1 cellular context compared by ENCODE assay signal in the genomic region with DNA sequence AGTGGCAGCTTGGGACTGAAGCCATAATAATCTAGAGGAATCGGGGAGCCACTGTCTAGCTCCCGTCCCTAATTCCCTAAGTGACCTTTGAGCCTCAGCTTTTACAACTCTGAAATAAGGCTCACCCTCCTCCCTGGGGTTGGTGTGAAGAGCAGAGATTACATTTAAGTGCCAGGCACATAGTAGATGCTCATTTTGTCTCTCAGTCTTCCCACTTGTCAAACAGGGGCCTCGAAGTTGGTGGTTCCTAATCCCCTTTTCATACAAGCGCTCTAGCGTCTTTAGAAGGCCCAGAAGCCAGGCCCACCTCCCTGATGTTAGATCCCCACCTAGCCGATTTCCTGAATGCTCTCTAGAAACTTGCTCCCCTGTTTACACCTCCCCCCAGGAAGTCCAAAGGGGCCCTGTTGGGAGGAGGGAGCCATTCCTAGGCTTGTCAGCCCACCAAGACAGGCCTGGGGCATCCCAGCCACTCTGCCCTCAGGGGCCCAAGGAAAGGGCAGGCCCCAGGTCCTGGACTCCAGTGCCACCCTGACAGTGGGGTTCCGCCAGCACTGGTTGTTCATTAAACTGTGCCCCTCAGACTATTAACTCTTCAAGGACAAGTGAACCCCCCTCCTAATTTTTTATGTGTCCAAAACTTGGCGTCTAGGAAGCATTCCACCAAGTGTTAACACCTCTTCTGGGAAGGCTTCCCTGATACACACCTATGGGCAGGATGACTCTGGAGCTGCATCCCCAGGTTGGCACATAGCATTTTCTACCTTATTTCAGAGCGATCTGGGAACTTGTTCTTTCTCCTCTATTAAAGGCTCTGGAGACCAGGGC.
TF ChIP-seq lines count a peak whose summit lies in the region.

No MANE protein-coding gene starts in this region.

TF ChIP-seq in HepG2, 621 proteins besides CTCF, POLR2A, EP300 and RAD21 (continued from another document):
- TF ChIP-seq, protein P1, sequence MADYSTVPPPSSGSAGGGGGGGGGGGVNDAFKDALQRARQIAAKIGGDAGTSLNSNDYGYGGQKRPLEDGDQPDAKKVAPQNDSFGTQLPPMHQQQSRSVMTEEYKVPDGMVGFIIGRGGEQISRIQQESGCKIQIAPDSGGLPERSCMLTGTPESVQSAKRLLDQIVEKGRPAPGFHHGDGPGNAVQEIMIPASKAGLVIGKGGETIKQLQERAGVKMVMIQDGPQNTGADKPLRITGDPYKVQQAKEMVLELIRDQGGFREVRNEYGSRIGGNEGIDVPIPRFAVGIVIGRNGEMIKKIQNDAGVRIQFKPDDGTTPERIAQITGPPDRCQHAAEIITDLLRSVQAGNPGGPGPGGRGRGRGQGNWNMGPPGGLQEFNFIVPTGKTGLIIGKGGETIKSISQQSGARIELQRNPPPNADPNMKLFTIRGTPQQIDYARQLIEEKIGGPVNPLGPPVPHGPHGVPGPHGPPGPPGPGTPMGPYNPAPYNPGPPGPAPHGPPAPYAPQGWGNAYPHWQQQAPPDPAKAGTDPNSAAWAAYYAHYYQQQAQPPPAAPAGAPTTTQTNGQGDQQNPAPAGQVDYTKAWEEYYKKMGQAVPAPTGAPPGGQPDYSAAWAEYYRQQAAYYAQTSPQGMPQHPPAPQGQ (CRISPR knock-in tag; IDR thresholded peaks at IDR 0.05; ENCODE audit: borderline replicate concordance), result 0 out of 2 replicates have a peak, but pooled peaks have one; percentile 8
- TF ChIP-seq ZSCAN30 (CRISPR knock-in tag; IDR thresholded peaks at IDR 0.05) (no peak), ZNF772 (CRISPR knock-in tag; IDR thresholded peaks at IDR 0.05) (no peak), ZNF747 (CRISPR knock-in tag; IDR thresholded peaks at IDR 0.05; ENCODE audit: borderline replicate concordance) (0 out of 2 replicates have a peak, but pooled peaks have one; percentile 8), DNMT3B (CRISPR knock-in tag; conservative IDR thresholded peaks at IDR 0.05) (no peak), HMG20B (CRISPR knock-in tag; conservative IDR thresholded peaks at IDR 0.05) (0 out of 2 replicates have a peak, but pooled peaks have one; percentile 11)
- TF ChIP-seq, protein P2, sequence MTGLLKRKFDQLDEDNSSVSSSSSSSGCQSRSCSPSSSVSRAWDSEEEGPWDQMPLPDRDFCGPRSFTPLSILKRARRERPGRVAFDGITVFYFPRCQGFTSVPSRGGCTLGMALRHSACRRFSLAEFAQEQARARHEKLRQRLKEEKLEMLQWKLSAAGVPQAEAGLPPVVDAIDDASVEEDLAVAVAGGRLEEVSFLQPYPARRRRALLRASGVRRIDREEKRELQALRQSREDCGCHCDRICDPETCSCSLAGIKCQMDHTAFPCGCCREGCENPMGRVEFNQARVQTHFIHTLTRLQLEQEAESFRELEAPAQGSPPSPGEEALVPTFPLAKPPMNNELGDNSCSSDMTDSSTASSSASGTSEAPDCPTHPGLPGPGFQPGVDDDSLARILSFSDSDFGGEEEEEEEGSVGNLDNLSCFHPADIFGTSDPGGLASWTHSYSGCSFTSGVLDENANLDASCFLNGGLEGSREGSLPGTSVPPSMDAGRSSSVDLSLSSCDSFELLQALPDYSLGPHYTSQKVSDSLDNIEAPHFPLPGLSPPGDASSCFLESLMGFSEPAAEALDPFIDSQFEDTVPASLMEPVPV (CRISPR knock-in tag; IDR thresholded peaks at IDR 0.05), result 0 out of 2 replicates have a peak, but pooled peaks have one; percentile 11
- TF ChIP-seq, protein P3, sequence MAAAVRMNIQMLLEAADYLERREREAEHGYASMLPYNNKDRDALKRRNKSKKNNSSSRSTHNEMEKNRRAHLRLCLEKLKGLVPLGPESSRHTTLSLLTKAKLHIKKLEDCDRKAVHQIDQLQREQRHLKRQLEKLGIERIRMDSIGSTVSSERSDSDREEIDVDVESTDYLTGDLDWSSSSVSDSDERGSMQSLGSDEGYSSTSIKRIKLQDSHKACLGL (CRISPR knock-in tag; IDR thresholded peaks at IDR 0.05), result peak; percentile 29; the same call in 1 of the 2 replicates
